In genomic region chr1:149899460-149900284, GRCh38 we compare ENCODE assay signal across 8 cellular contexts. TPM values are rescaled to one million over a fixed set of nuclear protein-coding genes. Genes with fewer than 3 reads are reported as not detected.
DNase-seq lines count a peak whose midpoint lies in the region; ATAC-seq, FAIRE-seq and TF ChIP-seq lines count a peak whose summit lies in the region.

BOLA1 (plus strand) TSS chr1:149899568; CDS start chr1:149900060, 492 bp downstream.

- DNase-seq in AML-193 (lab: John Stamatoyannopoulos, UW) (peak; percentile 75 to 82), GM19239 (ENCODE audit: insufficient read length, low spot score) (peak; percentile 90), NCI-H69 (lab: John Stamatoyannopoulos, UW) (peak; percentile 98), dorsolateral prefrontal cortex (peak; percentile 93 to 97 (median 96))
- DNase-seq in activated CD4-positive, alpha-beta memory T cell treated with anti-CD3 and anti-CD28 coated beads for 36 hours, result peak; percentile 90
- DNase-seq in stimulated activated CD4-positive, alpha-beta T cell treated with anti-CD3 and anti-CD28 coated beads, Interleukin-4, amount 100 ng/mL, for 24 hours, result peak; percentile 86

- H3K9me3 ChIP-seq in liver (ENCODE audit: control insufficient read depth in 4 of 4, low read length in 3 of 4), result no peaks in the 10 kb centered on the region

- peak in 35 of 56 donors; percentile 7 to 54 (median 31) for TF ChIP-seq CTCF in dorsolateral prefrontal cortex (IDR thresholded peaks at IDR 0.05 in 54 of 56, conservative IDR thresholded peaks at IDR 0.05 in 2 of 56; ENCODE audit: low read depth in 1 of 56, partially characterized antibody in 56 of 56)
- no peak for TF ChIP-seq CTCF in liver (IDR thresholded peaks at IDR 0.05; ENCODE audit: low read depth, low read length, missing input control)

- no peaks in the 10 kb centered on the region for H3K9me3 Mint-ChIP-seq in activated CD4-positive, alpha-beta memory T cell treated with anti-CD3 and anti-CD28 coated beads for 36 hours

- peak; percentile 99 for FAIRE-seq in GM19239 (lab: Jason Lieb, UNC)

- TF ChIP-seq RAD21 in liver (IDR thresholded peaks at IDR 0.05), result peak; percentile 40 to 55

- peaks cover 2 to 19% (median 6%) of the 10 kb centered on the region in 4 donors for H3K4me1 ChIP-seq in liver (ENCODE audit: control insufficient read depth in 4 of 4, insufficient read depth in 4 of 4, low read length in 3 of 4)

- H3K27ac Mint-ChIP-seq in activated CD4-positive, alpha-beta memory T cell treated with anti-CD3 and anti-CD28 coated beads for 36 hours, result peak within 1 kb of the TSS; percentile 94

- no peaks in the 10 kb centered on the region for H3K36me3 ChIP-seq in liver (ENCODE audit: control insufficient read depth in 4 of 4, insufficient read depth in 3 of 4, low read depth in 1 of 4, low read length in 3 of 4)

- no peaks in the 10 kb centered on the region for H3K27me3 Mint-ChIP-seq in activated CD4-positive, alpha-beta memory T cell treated with anti-CD3 and anti-CD28 coated beads for 36 hours

- CTCF ChIA-PET in activated CD4-positive, alpha-beta memory T cell treated with anti-CD3 and anti-CD28 coated beads for 36 hours (lab: Charles Lee), result interaction anchor here (1.1 to 1.3 kb wide), 4 partner anchors 11 to 169 kb away, joined by 3 to 7 read pairs (median 4); no protein-coding TSS in a partner anchor

- H3K9ac ChIP-seq in liver (ENCODE audit: low read depth in 1 of 2, low read length in 2 of 2), result peak within 1 kb of the TSS; percentile 72 to 85

- 9% methylated on average over 65 of the region's 65 CpGs for whole genome bisulfite sequencing in liver

- peak; percentile 68 for ATAC-seq in HG03469 (IDR thresholded peaks at IDR 0.05; ENCODE audit: unreplicated experiment)

- H3K27ac ChIP-seq in dorsolateral prefrontal cortex, result peak within 1 kb of the TSS; percentile 21 to 94 (median 86)
- H3K27ac ChIP-seq in liver (ENCODE audit: low read depth in 1 of 2, low read length in 2 of 2), result peak within 1 kb of the TSS; percentile 91 to 95

- peaks cover 7% of the 10 kb centered on the region for H3K36me3 Mint-ChIP-seq in activated CD4-positive, alpha-beta memory T cell treated with anti-CD3 and anti-CD28 coated beads for 36 hours

- H3K4me1 Mint-ChIP-seq in activated CD4-positive, alpha-beta memory T cell treated with anti-CD3 and anti-CD28 coated beads for 36 hours (ENCODE audit: low read depth), result peaks cover 19% of the 10 kb centered on the region

- peak within 1 kb of the TSS; percentile 47 to 90 (median 77) for H3K4me3 ChIP-seq in dorsolateral prefrontal cortex
- peak within 1 kb of the TSS; percentile 57 to 91 (median 76) for H3K4me3 ChIP-seq in liver (ENCODE audit: low read depth in 1 of 3, low read length in 3 of 3)

- no peaks in the 10 kb centered on the region for H3K27me3 ChIP-seq in dorsolateral prefrontal cortex
- no peaks in the 10 kb centered on the region for H3K27me3 ChIP-seq in liver (ENCODE audit: control insufficient read depth in 4 of 4, insufficient read depth in 4 of 4, low read length in 3 of 4)

- intact Hi-C loops in activated CD4-positive, alpha-beta memory T cell treated with anti-CD3 and anti-CD28 coated beads for 36 hours (cut with micrococcal nuclease), result loop anchor here (1.0 kb wide), 1 partner anchor 28 kb away; the partner anchor contains the start of gene SF3B4
- intact Hi-C loops in dorsolateral prefrontal cortex (cut with DNase I), result loop anchor here in 1 of 2 donors (1.0 kb wide), 1 partner anchor 29 kb away; no protein-coding TSS in a partner anchor

- H3K4me3 Mint-ChIP-seq in activated CD4-positive, alpha-beta memory T cell treated with anti-CD3 and anti-CD28 coated beads for 36 hours, result peak within 1 kb of the TSS; percentile 90

- POLR2A ChIA-PET in activated CD4-positive, alpha-beta memory T cell treated with anti-CD3 and anti-CD28 coated beads for 36 hours (lab: Charles Lee), result interaction anchor here (1.2 to 2.6 kb wide), 3 partner anchors 11 to 28 kb away, joined by 6 to 29 read pairs (median 6); partner anchors contain the start of gene SF3B4

TF ChIP-seq in liver, 16 proteins besides CTCF, POLR2A, EP300 and RAD21:
- TF ChIP-seq RXRA (IDR thresholded peaks at IDR 0.05) (peak; percentile 38 to 46), MAX (IDR thresholded peaks at IDR 0.05) (peak; percentile 89), ATF3 (IDR thresholded peaks at IDR 0.05) (no peak), HNF4A (conservative IDR thresholded peaks at IDR 0.05) (peak; percentile 74 to 80), ZBTB33 (IDR thresholded peaks at IDR 0.05) (peak; percentile 63), GABPA (IDR thresholded peaks at IDR 0.05 in 1 of 2, conservative IDR thresholded peaks at IDR 0.05 in 1 of 2) (peak in 1 of 2 donors; percentile 77), HNF4G (IDR thresholded peaks at IDR 0.05) (peak; percentile 50), FOXA2 (IDR thresholded peaks at IDR 0.05) (no peak), EGR1 (IDR thresholded peaks at IDR 0.05; ENCODE audit: low read depth in 2 of 2) (peak in 1 of 2 donors; percentile 18), FOXA1 (IDR thresholded peaks at IDR 0.05) (no peak), TAF1 (conservative IDR thresholded peaks at IDR 0.05) (peak; percentile 91), YY1 (IDR thresholded peaks at IDR 0.05) (peak; percentile 96), REST (IDR thresholded peaks at IDR 0.05) (peak; percentile 92), JUND (IDR thresholded peaks at IDR 0.05) (no peak), NR2F2 (IDR thresholded peaks at IDR 0.05) (peak; percentile 58), SP1 (IDR thresholded peaks at IDR 0.05) (peak; percentile 74)

RNA-seq across cellular contexts. Expression of gene BOLA1, which starts in this region (rescaled TPM):
- 10 to 100 TPM; 27.9 to 29.6 TPM for total RNA-seq in activated CD4-positive, alpha-beta memory T cell treated with anti-CD3 and anti-CD28 coated beads for 36 hours
- total RNA-seq in dorsolateral prefrontal cortex (10 to 100 TPM; 10.4 to 23.1 (median 15.9) TPM), liver (10 to 100 TPM; 10.2 to 10.8 TPM)
- polyA plus RNA-seq in liver, result 10 to 100 TPM; 12.3 to 22.1 TPM

Comparison
In these comparisons a context has a peak if more than half of its experiments do, and no peak if none do; other contexts are left out.
1. Peak in every context shown above with its lines: DNase-seq, ATAC-seq, H3K4me3 ChIP-seq and H3K27ac ChIP-seq.